Comparison of ENCODE assay signal across 9 cellular contexts in genomic region chr2:100321181-100321880, GRCh38. TPM values are rescaled to one million over a fixed set of nuclear protein-coding genes. Genes with fewer than 3 reads are reported as not detected.
DNase-seq lines count a peak whose midpoint lies in the region; ATAC-seq and TF ChIP-seq lines count a peak whose summit lies in the region.
"Had no signal": no experiment of that assay in that cellular context is flagged by ENCODE, and none has a peak within 500 bp of the region (broad histone marks: within the 10 kb centered on the region; RNA-seq: fewer than 3 reads in every experiment).

No MANE protein-coding gene starts in this region.

- no peaks in the 10 kb centered on the region for H3K4me1 ChIP-seq in H9 (ENCODE audit: insufficient read depth, low read length)

- H3K4me3 Mint-ChIP-seq in H9: peak overlapping the region; percentile 63 to 74

- H2AFZ ChIP-seq in H9 (ENCODE audit: low read length): no peak overlapping the region

- WGBS in H9 (ENCODE audit: extremely low coverage, insufficient read length, low lambda C conversion rate): no CpG with 5 or more reads among the region's 79 CpGs

- H2BK120ac ChIP-seq in H9 (ENCODE audit: low read depth, low read length, poor library complexity, severe bottlenecking): no peak overlapping the region

- H3K23ac ChIP-seq in H9 (ENCODE audit: insufficient read length, low read depth, low read length): no peak overlapping the region

- H2BK15ac ChIP-seq in H9 (ENCODE audit: low read depth, low read length): no peak overlapping the region

- H3K18ac ChIP-seq in H9 (ENCODE audit: insufficient read length, low read depth, low read length): no peak overlapping the region

- H3K27ac ChIP-seq in H9 (ENCODE audit: insufficient read length, low read depth, low read length) (no peak overlapping the region), WERI-Rb-1 (no peak overlapping the region)

- H3K79me2 ChIP-seq in H9 (ENCODE audit: insufficient read depth, low read length): no peaks in the 10 kb centered on the region

- H3K9me3 ChIP-seq in H9 (ENCODE audit: control insufficient read depth, low read depth, low read length) (peaks cover 13% of the 10 kb centered on the region), WERI-Rb-1 (ENCODE audit: severe bottlenecking) (peaks cover 6% of the 10 kb centered on the region)

- no peak overlapping the region for H2AK5ac ChIP-seq in H9 (ENCODE audit: insufficient read length, low read length)

- no peak overlapping the region for H3K9ac ChIP-seq in H9 (ENCODE audit: extremely low read depth, insufficient read length, low read length)

- peak overlapping the region; percentile 32 for H3K4me3 ChIP-seq in WERI-Rb-1 (ENCODE audit: low read depth, low read length)

- no peak overlapping the region for H2BK5ac ChIP-seq in H9 (ENCODE audit: insufficient read length, low read length)

- H2BK12ac ChIP-seq in H9 (ENCODE audit: insufficient read length, low read depth, low read length): no peak overlapping the region

- no peaks in the 10 kb centered on the region for H3K36me3 ChIP-seq in WERI-Rb-1

- H3K4me1 Mint-ChIP-seq in H9: peaks cover 6 to 9% of the 10 kb centered on the region in 2 experiments

- H3K56ac ChIP-seq in H9 (ENCODE audit: insufficient read length, low read depth, low read length): no peak overlapping the region

- no peak overlapping the region for H4K91ac ChIP-seq in H9 (ENCODE audit: insufficient read length, low read depth, low read length)

- DNase-seq in ACHN (peak; percentile 64), H9 (peak; percentile 82), WERI-Rb-1 (peak; percentile 42), glomerular visceral epithelial cell (ENCODE audit: extremely low spot score) (peak; percentile 7), occipital lobe (lab: John Stamatoyannopoulos, UW) (peak; percentile 32)

- H3T11ph ChIP-seq in H9 (ENCODE audit: low read length): no peak overlapping the region

- no peak overlapping the region for H2BK20ac ChIP-seq in H9 (ENCODE audit: low read depth, low read length, poor library complexity, severe bottlenecking)

- peaks cover 63% of the 10 kb centered on the region for H3K27me3 Mint-ChIP-seq in H9 (ENCODE audit: low read depth)

- H4K20me1 ChIP-seq in H9 (ENCODE audit: control insufficient read depth, insufficient read depth, insufficient read length): no peaks in the 10 kb centered on the region

- ATAC-seq in GM19328 (IDR thresholded peaks at IDR 0.05; ENCODE audit: unreplicated experiment) (no peak), HG03378 (IDR thresholded peaks at IDR 0.05; ENCODE audit: unreplicated experiment) (no peak), GM21390 (IDR thresholded peaks at IDR 0.05; ENCODE audit: unreplicated experiment) (no peak)

- H3K79me1 ChIP-seq in H9 (ENCODE audit: insufficient read depth, low read depth, low read length, poor library complexity, severe bottlenecking): no peaks in the 10 kb centered on the region

- peaks cover 7% of the 10 kb centered on the region for H3K23me2 ChIP-seq in H9 (ENCODE audit: insufficient read length, low read depth, low read length, poor library complexity, severe bottlenecking)

- no peak overlapping the region for H3K27ac Mint-ChIP-seq in H9

- peaks cover 27 to 29% of the 10 kb centered on the region in 2 experiments for H3K9me3 Mint-ChIP-seq in H9

- peak overlapping the region; percentile 80 for H3K4me2 ChIP-seq in H9 (ENCODE audit: insufficient read depth, insufficient read length, low read length)

- peaks cover 16% of the 10 kb centered on the region for H3K27me3 ChIP-seq in H9 (ENCODE audit: insufficient read depth, low read length)
- peaks cover 47% of the 10 kb centered on the region for H3K27me3 ChIP-seq in WERI-Rb-1 (ENCODE audit: insufficient read depth, low read depth, severe bottlenecking)

- peaks cover 3 to 28% (median 17%) of the 10 kb centered on the region in 3 experiments; a peak in 6 of 7 replicates for H3K36me3 Mint-ChIP-seq in H9 (ENCODE audit: insufficient read depth in 1 of 3, low read depth in 3 of 3)

- no peak overlapping the region for H4K5ac ChIP-seq in H9 (ENCODE audit: insufficient read length, low read depth, low read length)

- no peak overlapping the region for H4K8ac ChIP-seq in H9 (replicated peaks; ENCODE audit: insufficient read length, low read depth, low read length)

- H3K14ac ChIP-seq in H9 (ENCODE audit: insufficient read depth, low read length): peak overlapping the region; percentile 10; the same call in 1 of the 2 replicates

- in situ Hi-C loops in ACHN (cut with HindIII; ENCODE audit: low pct_ligation_motif_present, low pct_unique_long_range_greater_than_20kb, low sequenced_read_pairs): no loop called here

- no peak overlapping the region for H3K4ac ChIP-seq in H9 (ENCODE audit: low read depth, low read length)

- peak; percentile 56 for TF ChIP-seq CTCF in H9 (conservative IDR thresholded peaks at IDR 0.05)
- peak; percentile 50 for TF ChIP-seq CTCF in WERI-Rb-1 (IDR thresholded peaks at IDR 0.05; ENCODE audit: low read depth, low read length)

RNA-seq across cellular contexts. Expression of gene LONRF2, which starts 1.0 kb away (rescaled TPM):
- 2.4 and 2.7 TPM in 2 replicates for total RNA-seq in H9 (2021)
- 58.3 TPM for total RNA-seq in occipital lobe
- total RNA-seq: dermis microvascular lymphatic vessel endothelial cell had no signal

Comparison
In these comparisons a context has a peak if more than half of its experiments do, and no peak if none do; other contexts are left out.
1. DNase-seq: peak in every context shown above with its lines; median percentile 82 in H9; 64 in ACHN; 42 in WERI-Rb-1; 32 in occipital lobe; 7 in glomerular visceral epithelial cell.
2. RNA of gene LONRF2, which starts 1.0 kb away (total RNA-seq): 58.3 TPM in occipital lobe (single experiment); 2.4 to 2.7 TPM in H9; every median in the first group is over 10 times any median in the second.